In genomic region chr11:77127969-77128691, GRCh38 we compare ENCODE assay signal across 8 cellular contexts. TPM values are rescaled to one million over a fixed set of nuclear protein-coding genes. Genes with fewer than 3 reads are reported as not detected.
DNase-seq lines count a peak whose midpoint lies in the region; ATAC-seq, FAIRE-seq and TF ChIP-seq lines count a peak whose summit lies in the region.

Gene MYO7A (plus strand): TSS chr11:77128246. CDS start chr11:77130635, 2,389 bp downstream.

- peak within 1 kb of the TSS; percentile 71 for H3K4me3 ChIP-seq in GM23338
- peak within 1 kb of the TSS; percentile 68 for H3K4me3 ChIP-seq in PC-3 (ENCODE audit: low read length)
- H3K4me3 ChIP-seq in effector memory CD4-positive, alpha-beta T cell (ENCODE audit: insufficient read depth, low read depth, low read length, poor library complexity, severe bottlenecking): peak within 1 kb of the TSS; percentile 38

- intact Hi-C loops in PC-3 (cut with micrococcal nuclease): loop anchor here (1.0 kb wide), 2 partner anchors 60 to 420 kb away; no protein-coding TSS in a partner anchor

- DNase-seq in GM23338 (ENCODE audit: low spot score) (peak; percentile 64), PC-3 (no peak), midbrain (lab: John Stamatoyannopoulos, UW) (peak; percentile 50), urothelium cell line (ENCODE audit: low spot score) (no peak), GM12891 (ENCODE audit: insufficient read length, low spot score) (no peak)
- DNase-seq in effector memory CD4-positive, alpha-beta T cell: no peak

- H3K4me2 ChIP-seq in GM23338 (peak within 1 kb of the TSS; percentile 93), PC-3 (ENCODE audit: low read length) (peak within 1 kb of the TSS; percentile 92)

- H3K27me3 Mint-ChIP-seq in GM23338 (ENCODE audit: insufficient read depth, low read depth, poor library complexity): peaks cover 14% of the 10 kb centered on the region

- POLR2A ChIA-PET in PC-3 (lab: Charles Lee; ENCODE audit: unreplicated experiment): no interaction called here

- no peaks in the 10 kb centered on the region for H3K9me3 Mint-ChIP-seq in GM23338

- no peaks in the 10 kb centered on the region for H3K9me3 ChIP-seq in PC-3 (ENCODE audit: low read length)
- no peaks in the 10 kb centered on the region for H3K9me3 ChIP-seq in effector memory CD4-positive, alpha-beta T cell (ENCODE audit: control insufficient read depth, low read length)

- no peaks in the 10 kb centered on the region for H4K20me1 ChIP-seq in GM23338 (replicated peaks; ENCODE audit: insufficient read depth)
- no peaks in the 10 kb centered on the region for H4K20me1 ChIP-seq in PC-3 (ENCODE audit: low read length)

- no peak for TF ChIP-seq POLR2A in GM12891 (IDR thresholded peaks at IDR 0.05; ENCODE audit: low read depth, low read length)

- H3F3A ChIP-seq in GM23338 (replicated peaks; ENCODE audit: low read depth) (0 out of 2 replicates have a peak, but pooled peaks cover 4% of the 10 kb centered on the region), PC-3 (ENCODE audit: low read length, unreplicated experiment) (no peaks in the 10 kb centered on the region)

- ATAC-seq in GM23338 (peak; percentile 67), PC-3 (no peak; the same call in 1 of the 2 replicates), GM19328 (IDR thresholded peaks at IDR 0.05; ENCODE audit: unreplicated experiment) (no peak), HG02763 (IDR thresholded peaks at IDR 0.05; ENCODE audit: unreplicated experiment) (no peak)

- H3K9ac ChIP-seq in PC-3 (ENCODE audit: low read length): no peak within 1 kb of the TSS

- H2AFZ ChIP-seq in GM23338 (peak within 1 kb of the TSS; percentile 99), PC-3 (ENCODE audit: low read length) (peak within 1 kb of the TSS; percentile 96)

- CTCF ChIA-PET in PC-3 (lab: Charles Lee): interaction anchor here (0.6 kb wide), 1 partner anchor 81 kb away, joined by 4 read pairs; no protein-coding TSS in a partner anchor

- no peak within 1 kb of the TSS for H3K27ac ChIP-seq in GM23338 (ENCODE audit: low read depth)
- no peak within 1 kb of the TSS for H3K27ac ChIP-seq in PC-3 (ENCODE audit: low read length)
- H3K27ac ChIP-seq in effector memory CD4-positive, alpha-beta T cell (ENCODE audit: insufficient read depth, low read length, poor library complexity, severe bottlenecking): no peak within 1 kb of the TSS

- H3K36me3 ChIP-seq in GM23338 (ENCODE audit: insufficient read depth): no peaks in the 10 kb centered on the region
- no peaks in the 10 kb centered on the region for H3K36me3 ChIP-seq in PC-3 (ENCODE audit: low read depth, low read length)
- no peaks in the 10 kb centered on the region for H3K36me3 ChIP-seq in effector memory CD4-positive, alpha-beta T cell (ENCODE audit: control insufficient read depth, insufficient read depth, low read length)

- TF ChIP-seq CTCF in GM23338 (conservative IDR thresholded peaks at IDR 0.05; ENCODE audit: low read depth in 2 of 2) (no peak), PC-3 (conservative IDR thresholded peaks at IDR 0.05; ENCODE audit: low read depth, low read length) (no peak)

- H3K36me3 Mint-ChIP-seq in GM23338 (ENCODE audit: low read depth): peaks cover 5% of the 10 kb centered on the region; the same call in 1 of the 3 replicates

- peaks cover 8% of the 10 kb centered on the region for H3K4me1 ChIP-seq in GM23338 (ENCODE audit: insufficient read depth)
- H3K4me1 ChIP-seq in PC-3 (ENCODE audit: insufficient read depth, low read length): peaks cover 6% of the 10 kb centered on the region; the same call in 1 of the 2 replicates
- peaks cover 10% of the 10 kb centered on the region for H3K4me1 ChIP-seq in effector memory CD4-positive, alpha-beta T cell (ENCODE audit: control insufficient read depth, insufficient read depth, low read length, poor library complexity, severe bottlenecking)

- no TSS peak for BruUV-seq in PC-3 (replicated peaks; lab: Mats Ljungman, UMichigan)

- no peaks in the 10 kb centered on the region for H3K27me3 ChIP-seq in GM23338 (ENCODE audit: insufficient read depth)
- no peaks in the 10 kb centered on the region for H3K27me3 ChIP-seq in PC-3 (ENCODE audit: low read length)
- no peaks in the 10 kb centered on the region for H3K27me3 ChIP-seq in effector memory CD4-positive, alpha-beta T cell (replicated peaks; ENCODE audit: control insufficient read depth, insufficient read depth, low read length, poor library complexity, severe bottlenecking)

- peak within 1 kb of the TSS; percentile 61 for H3K4me3 Mint-ChIP-seq in GM23338

- H3K9me2 ChIP-seq in GM23338 (ENCODE audit: insufficient read depth) (no peaks in the 10 kb centered on the region), PC-3 (replicated peaks; ENCODE audit: low read length) (no peaks in the 10 kb centered on the region)

- FAIRE-seq in urothelium cell line (lab: Jason Lieb, UNC) (peak; percentile 5), GM12891 (lab: Jason Lieb, UNC) (no peak)

- H3K79me2 ChIP-seq in GM23338 (replicated peaks; ENCODE audit: insufficient read depth): no peaks in the 10 kb centered on the region
- H3K79me2 ChIP-seq in PC-3 (ENCODE audit: low read length): no peaks in the 10 kb centered on the region

- no peak within 1 kb of the TSS for H3K27ac Mint-ChIP-seq in GM23338

- peaks cover 24% of the 10 kb centered on the region for H3K4me1 Mint-ChIP-seq in GM23338

TF ChIP-seq in GM23338, 12 proteins besides CTCF, POLR2A, EP300 and RAD21:
- TF ChIP-seq STAT1 (IDR thresholded peaks at IDR 0.05; ENCODE audit: unreplicated experiment) (no peak), ZNF331 (CRISPR knock-in tag; IDR thresholded peaks at IDR 0.05; ENCODE audit: low read depth) (no peak), POLR2AphosphoS5 (IDR thresholded peaks at IDR 0.05; ENCODE audit: low read depth) (peak; percentile 28; the same call in 1 of the 2 replicates)
- TF ChIP-seq, protein P1, sequence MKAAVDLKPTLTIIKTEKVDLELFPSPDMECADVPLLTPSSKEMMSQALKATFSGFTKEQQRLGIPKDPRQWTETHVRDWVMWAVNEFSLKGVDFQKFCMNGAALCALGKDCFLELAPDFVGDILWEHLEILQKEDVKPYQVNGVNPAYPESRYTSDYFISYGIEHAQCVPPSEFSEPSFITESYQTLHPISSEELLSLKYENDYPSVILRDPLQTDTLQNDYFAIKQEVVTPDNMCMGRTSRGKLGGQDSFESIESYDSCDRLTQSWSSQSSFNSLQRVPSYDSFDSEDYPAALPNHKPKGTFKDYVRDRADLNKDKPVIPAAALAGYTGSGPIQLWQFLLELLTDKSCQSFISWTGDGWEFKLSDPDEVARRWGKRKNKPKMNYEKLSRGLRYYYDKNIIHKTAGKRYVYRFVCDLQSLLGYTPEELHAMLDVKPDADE (IDR thresholded peaks at IDR 0.05): no peak

TF ChIP-seq in GM12891, 5 proteins besides CTCF, POLR2A, EP300 and RAD21:
- TF ChIP-seq TAF1 (IDR thresholded peaks at IDR 0.05; ENCODE audit: low read depth, low read length) (no peak), POU2F2 (IDR thresholded peaks at IDR 0.05; ENCODE audit: low read depth, low read length) (no peak), SPI1 (IDR thresholded peaks at IDR 0.05; ENCODE audit: low read depth, low read length) (no peak), PAX5 (IDR thresholded peaks at IDR 0.05; ENCODE audit: insufficient read depth, low read length, severe bottlenecking) (no peak), POLR2AphosphoS5 (IDR thresholded peaks at IDR 0.05; ENCODE audit: low read depth, low read length) (no peak)

RNA-seq across cellular contexts. Expression of gene MYO7A, which starts in this region (rescaled TPM):
- 2.3 and 5.4 TPM in 2 replicates for total RNA-seq in GM23338 (2014; rRNA removed; shearing (Covaris generic))
- 1.7 and 1.8 TPM in 2 replicates for polyA plus RNA-seq in GM23338 (2016; fragmentation: Nextera tagmentation; extraction: Ambion mirVana)
- total RNA-seq in PC-3 (2014; rRNA removed): 0.66 and 1.2 TPM in 2 replicates
- 0.03 TPM for polyA plus RNA-seq in GM12891 (2012; ENCODE audit: low read depth, missing spikeins)

Comparison
In these comparisons a context has a peak if more than half of its experiments do, and no peak if none do; other contexts are left out.
1. DNase-seq: peak in GM23338 (single experiment) and midbrain (single experiment); none in PC-3 (single experiment), effector memory CD4-positive, alpha-beta T cell (0 of 3), urothelium cell line (single experiment) and GM12891 (single experiment).
2. Peak in every context shown above with its lines, with median percentiles within 50 percentile points of each other: H3K4me3 ChIP-seq.